ENCODE assay signal across 14 cellular contexts in genomic region chr9:70042461-70043215, GRCh38. TPM values are rescaled to one million over a fixed set of nuclear protein-coding genes. Genes with fewer than 3 reads are reported as not detected.
DNase-seq lines count a peak whose midpoint lies in the region; ATAC-seq and TF ChIP-seq lines count a peak whose summit lies in the region.
"Had no signal": no experiment of that assay in that cellular context is flagged by ENCODE, and none has a peak within 500 bp of the region (broad histone marks: within the 10 kb centered on the region; RNA-seq: fewer than 3 reads in every experiment).

No MANE protein-coding gene starts in this region.

- H3K36me3 ChIP-seq in heart left ventricle (no peaks in the 10 kb centered on the region), iPS-20b (ENCODE audit: insufficient read depth, low read depth, low read length) (no peaks in the 10 kb centered on the region), psoas muscle (ENCODE audit: insufficient read depth in 1 of 2, low read depth in 1 of 2) (no peaks in the 10 kb centered on the region), uterus (no peaks in the 10 kb centered on the region), brain microvascular endothelial cell (replicated peaks) (no peaks in the 10 kb centered on the region)
- H3K36me3 ChIP-seq: left lung had no signal

- H3K9me3 Mint-ChIP-seq in activated CD4-positive, alpha-beta T cell treated with anti-CD3 and anti-CD28 coated beads, Interleukin-2, amount 10 ng/mL, durations not matched to agents 7 days and 5 days = peaks cover 3% of the 10 kb centered on the region

- TF ChIP-seq POLR2A in heart left ventricle (IDR thresholded peaks at IDR 0.05) (no peak), uterus (IDR thresholded peaks at IDR 0.05) (no peak)

- in situ Hi-C loops in brain microvascular endothelial cell (cut with HindIII; ENCODE audit: low pct_ligation_motif_present, low sequenced_read_pairs) = no loop called here

- H3K27me3 Mint-ChIP-seq in activated CD4-positive, alpha-beta T cell treated with anti-CD3 and anti-CD28 coated beads, Interleukin-2, amount 10 ng/mL, durations not matched to agents 7 days and 5 days = peaks cover 42% of the 10 kb centered on the region

- 92 to 95% (median 93%) methylated on average over 15 of the region's 15 CpGs for WGBS in heart left ventricle, 4 donors
- WGBS in psoas muscle, 3 donors = 86 to 94% (median 92%) methylated on average over 15 of the region's 15 CpGs

- H3K27ac ChIP-seq in heart left ventricle (peak overlapping the region in 8 of 12 donors; percentile 59 to 92 (median 78)), iPS-20b (ENCODE audit: low read length) (no peak overlapping the region), psoas muscle (peak overlapping the region; percentile 5), uterus (peak overlapping the region; percentile 94 to 99), brain microvascular endothelial cell (no peak overlapping the region)
- H3K27ac ChIP-seq: hepatocyte had no signal

- CTCF ChIA-PET in activated CD4-positive, alpha-beta T cell treated with anti-CD3 and anti-CD28 coated beads, Interleukin-2, amount 10 ng/mL, durations not matched to agents 7 days and 5 days (lab: Charles Lee) = interaction anchor here (0.6 kb wide), 1 partner anchor 36 kb away, joined by 3 read pairs; no protein-coding TSS in a partner anchor

- peak overlapping the region; percentile 77; the same call in 1 of the 2 replicates for H3K9ac ChIP-seq in iPS-20b (ENCODE audit: low read depth, low read length)

- H3K36me3 Mint-ChIP-seq in activated CD4-positive, alpha-beta T cell treated with anti-CD3 and anti-CD28 coated beads, Interleukin-2, amount 10 ng/mL, durations not matched to agents 7 days and 5 days (ENCODE audit: low read depth) = peaks cover 2% of the 10 kb centered on the region
- H3K36me3 Mint-ChIP-seq: CD4-positive, CD25-positive, alpha-beta regulatory T cell had no signal

- H3K27me3 ChIP-seq in heart left ventricle = peaks cover 0 to 8% (median 0%) of the 10 kb centered on the region in 9 donors
- peaks cover 42% of the 10 kb centered on the region for H3K27me3 ChIP-seq in iPS-20b (ENCODE audit: insufficient read depth, low read length)
- H3K27me3 ChIP-seq in psoas muscle (ENCODE audit: insufficient read depth in 3 of 3, low read length in 2 of 3) = peaks cover 0 to 1% (median 0%) of the 10 kb centered on the region in 3 donors
- H3K27me3 ChIP-seq in uterus = no peaks in the 10 kb centered on the region
- no peaks in the 10 kb centered on the region for H3K27me3 ChIP-seq in brain microvascular endothelial cell (replicated peaks)

- H3K4me1 Mint-ChIP-seq in activated CD4-positive, alpha-beta T cell treated with anti-CD3 and anti-CD28 coated beads, Interleukin-2, amount 10 ng/mL, durations not matched to agents 7 days and 5 days = peaks cover 7% of the 10 kb centered on the region

- TF ChIP-seq CTCF in heart left ventricle (IDR thresholded peaks at IDR 0.05) = no peak
- no peak for TF ChIP-seq CTCF in psoas muscle (IDR thresholded peaks at IDR 0.05)
- TF ChIP-seq CTCF in uterus (IDR thresholded peaks at IDR 0.05) = no peak
- TF ChIP-seq CTCF in brain microvascular endothelial cell (IDR thresholded peaks at IDR 0.05; ENCODE audit: low read depth, low read length, missing control alignments) = no peak

- intact Hi-C loops in heart left ventricle (cut with DNase I) = loop anchor here in 2 of 10 donors (5.0 to 10.0 kb wide), 2 partner anchors 70 to 72 kb away; no protein-coding TSS in a partner anchor
- intact Hi-C loops in Right ventricle myocardium inferior (cut with DNase I) = loop anchor here (10.0 kb wide), 1 partner anchor 68 kb away; no protein-coding TSS in a partner anchor
- intact Hi-C loops in psoas muscle (cut with DNase I) = no loop called here
- intact Hi-C loops in uterus (cut with DNase I; ENCODE audit: low total_unique reads) = no loop called here

- H3K4me1 ChIP-seq in heart left ventricle = peaks cover 0 to 40% (median 20%) of the 10 kb centered on the region in 12 donors
- H3K4me1 ChIP-seq in iPS-20b (ENCODE audit: insufficient read depth, low read length) = peaks cover 13% of the 10 kb centered on the region; the same call in 1 of the 2 replicates
- H3K4me1 ChIP-seq in psoas muscle = peaks cover 4% of the 10 kb centered on the region
- H3K4me1 ChIP-seq in uterus = peaks cover under 1 to 6% of the 10 kb centered on the region in 2 donors

- no peak overlapping the region for H3K27ac Mint-ChIP-seq in activated CD4-positive, alpha-beta T cell treated with anti-CD3 and anti-CD28 coated beads, Interleukin-2, amount 10 ng/mL, durations not matched to agents 7 days and 5 days
- H3K27ac Mint-ChIP-seq: CD4-positive, CD25-positive, alpha-beta regulatory T cell had no signal

- DNase-seq in heart left ventricle = no peak
- no peak for DNase-seq in Right ventricle myocardium inferior (ENCODE audit: missing footprints)
- no peak for DNase-seq in psoas muscle
- peak in 1 of 2 donors; percentile 31 for DNase-seq in uterus
- DNase-seq in brain microvascular endothelial cell = no peak
- no peak for DNase-seq in activated CD4-positive, alpha-beta T cell treated with anti-CD3 and anti-CD28 coated beads, Interleukin-2, amount 10 ng/mL, durations not matched to agents 7 days and 5 days
- no peak for DNase-seq in NCI-H1436 treated with DMSO at 0.1 percent for 48 hours (lab: John Stamatoyannopoulos, UW)
- DNase-seq: activated naive CD4-positive, alpha-beta T cell; CD4-positive, CD25-positive, alpha-beta regulatory T cell; left lung; stimulated activated CD4-positive, alpha-beta T cell treated with anti-CD3 and anti-CD28 coated beads, Interleukin-2, amount 100 ng/mL, for 48 hours had no signal

- ATAC-seq in heart left ventricle = no peak
- no peak for ATAC-seq in Right ventricle myocardium inferior
- no peak for ATAC-seq in psoas muscle
- ATAC-seq: SK-N-SH treated with all-trans-retinoic acid at 6 μM for 48 hours had no signal

- H3K9me3 ChIP-seq in heart left ventricle = no peaks in the 10 kb centered on the region
- peaks cover 8% of the 10 kb centered on the region; the same call in 1 of the 2 replicates for H3K9me3 ChIP-seq in iPS-20b (ENCODE audit: insufficient read depth, low read depth, low read length)
- no peaks in the 10 kb centered on the region for H3K9me3 ChIP-seq in psoas muscle
- H3K9me3 ChIP-seq in uterus = no peaks in the 10 kb centered on the region
- H3K9me3 ChIP-seq: left lung had no signal

- POLR2A ChIA-PET in activated CD4-positive, alpha-beta T cell treated with anti-CD3 and anti-CD28 coated beads, Interleukin-2, amount 10 ng/mL, durations not matched to agents 7 days and 5 days (lab: Charles Lee) = no interaction called here

- peak overlapping the region in 6 of 12 donors; percentile 55 to 78 (median 62) for H3K4me3 ChIP-seq in heart left ventricle
- peak overlapping the region; percentile 84 for H3K4me3 ChIP-seq in iPS-20b (ENCODE audit: low read length)
- H3K4me3 ChIP-seq in psoas muscle = no peak overlapping the region
- peak overlapping the region; percentile 56 to 95 for H3K4me3 ChIP-seq in uterus
- no peak overlapping the region for H3K4me3 ChIP-seq in brain microvascular endothelial cell (ENCODE audit: low read depth, low read length)
- H3K4me3 ChIP-seq: hepatocyte had no signal

- no peak overlapping the region for H3K4me3 Mint-ChIP-seq in activated CD4-positive, alpha-beta T cell treated with anti-CD3 and anti-CD28 coated beads, Interleukin-2, amount 10 ng/mL, durations not matched to agents 7 days and 5 days
- H3K4me3 Mint-ChIP-seq: CD4-positive, CD25-positive, alpha-beta regulatory T cell had no signal

RNA-seq across cellular contexts. Expression of gene MAMDC2, which starts 1.0 kb away (rescaled TPM):
- total RNA-seq in heart left ventricle (10 to 100 TPM in 3 of 9 donors, 1 to 10 TPM in 6; 2.5 to 23.9 (median 5.2) TPM), Right ventricle myocardium inferior (10.8 TPM), psoas muscle (10 to 100 TPM in 1 of 4 donors, 1 to 10 TPM in 2, under 1 TPM in 1; 0.91 to 11.9 (median 2.9) TPM), uterus (100 to 1,000 TPM in 3 of 4 donors, 10 to 100 TPM in 1; 42.7 to 204 (median 138) TPM)
- polyA plus RNA-seq in heart left ventricle (1 to 10 TPM; 3.9 to 5.1 TPM), psoas muscle (1 to 10 TPM; 2.1 to 2.3 (median 2.2) TPM)
- total RNA-seq in activated CD4-positive, alpha-beta T cell treated with anti-CD3 and anti-CD28 coated beads, Interleukin-2, amount 10 ng/mL, durations not matched to agents 7 days and 5 days = not detected
- polyA plus RNA-seq: CD4-positive, CD25-positive, alpha-beta regulatory T cell had no signal

Comparison
In these comparisons a context has a peak if more than half of its experiments do, and no peak if none do; other contexts are left out.
1. H3K27ac ChIP-seq: peak in heart left ventricle (8 of 12), psoas muscle (single experiment) and uterus (2 of 2); none in iPS-20b (single experiment) and brain microvascular endothelial cell (single experiment).
2. H3K4me3 ChIP-seq: peak in iPS-20b (single experiment) and uterus (2 of 2); none in psoas muscle (single experiment) and brain microvascular endothelial cell (single experiment).